10 cellular contexts compared by ENCODE assay signal in genomic region chr21:41207401-41208388, GRCh38. TPM values are rescaled to one million over a fixed set of nuclear protein-coding genes. Genes with fewer than 3 reads are reported as not detected.
A peak's percentile ranks its signal among the peaks of the same experiment; 100 is the strongest.
DNase-seq lines count a peak whose midpoint lies in the region; ATAC-seq and TF ChIP-seq lines count a peak whose summit lies in the region.
"Had no signal": no experiment of that assay in that cellular context is flagged by ENCODE, and none has a peak within 500 bp of the region (broad histone marks: within the 10 kb centered on the region; RNA-seq: fewer than 3 reads in every experiment).

No MANE protein-coding gene starts in this region.

- no peak overlapping the region for H3K4me3 Mint-ChIP-seq in H9
- no peak overlapping the region for H3K4me3 Mint-ChIP-seq in activated T-helper 17 cell treated with anti-CD3 and anti-CD28 coated beads, Interleukin-2, amount 50 U/mL, for 72 hours
- no peak overlapping the region for H3K4me3 Mint-ChIP-seq in activated T-cell treated with anti-CD3 and anti-CD28 coated beads, Interleukin-2, amount 50 U/mL, for 72 hours
- H3K4me3 Mint-ChIP-seq: nephron had no signal

- H3K27me3 ChIP-seq in H9 (ENCODE audit: insufficient read depth, low read length): no peaks in the 10 kb centered on the region
- no peaks in the 10 kb centered on the region for H3K27me3 ChIP-seq in left ventricle myocardium inferior (ENCODE audit: low read depth)
- no peaks in the 10 kb centered on the region for H3K27me3 ChIP-seq in skeletal muscle tissue (ENCODE audit: control insufficient read depth in 3 of 3, insufficient read depth in 3 of 3, low read length in 3 of 3)

- TF ChIP-seq CTCF in H9 (conservative IDR thresholded peaks at IDR 0.05) (no peak), left ventricle myocardium inferior (IDR thresholded peaks at IDR 0.05; ENCODE audit: borderline replicate concordance) (no peak), GM20000 (IDR thresholded peaks at IDR 0.05; ENCODE audit: extremely low read depth, missing control alignments) (no peak)

- H2BK15ac ChIP-seq in H9 (ENCODE audit: low read depth, low read length): no peak overlapping the region

- H2BK20ac ChIP-seq in H9 (ENCODE audit: low read depth, low read length, poor library complexity, severe bottlenecking): no peak overlapping the region

- H3K9me3 Mint-ChIP-seq in H9: no peaks in the 10 kb centered on the region
- no peaks in the 10 kb centered on the region for H3K9me3 Mint-ChIP-seq in activated T-helper 17 cell treated with anti-CD3 and anti-CD28 coated beads, Interleukin-2, amount 50 U/mL, for 72 hours
- H3K9me3 Mint-ChIP-seq in activated T-cell treated with anti-CD3 and anti-CD28 coated beads, Interleukin-2, amount 50 U/mL, for 72 hours: no peaks in the 10 kb centered on the region
- H3K9me3 Mint-ChIP-seq: nephron had no signal

- H4K91ac ChIP-seq in H9 (ENCODE audit: insufficient read length, low read depth, low read length): no peak overlapping the region

- WGBS in H9 (ENCODE audit: extremely low coverage, insufficient read length, low lambda C conversion rate): no CpG with 5 or more reads among the region's 17 CpGs

- H3K4me2 ChIP-seq in H9 (ENCODE audit: insufficient read depth, insufficient read length, low read length): no peak overlapping the region

- no peak overlapping the region for H3K18ac ChIP-seq in H9 (ENCODE audit: insufficient read length, low read depth, low read length)

- no peaks in the 10 kb centered on the region for H4K20me1 ChIP-seq in H9 (ENCODE audit: control insufficient read depth, insufficient read depth, insufficient read length)

- H3K4ac ChIP-seq in H9 (ENCODE audit: low read depth, low read length): no peak overlapping the region

- no peaks in the 10 kb centered on the region for H3K9me3 ChIP-seq in H9 (ENCODE audit: control insufficient read depth, low read depth, low read length)
- no peaks in the 10 kb centered on the region for H3K9me3 ChIP-seq in left ventricle myocardium inferior (replicated peaks)
- no peaks in the 10 kb centered on the region for H3K9me3 ChIP-seq in skeletal muscle tissue (ENCODE audit: control insufficient read depth in 3 of 3, low read length in 3 of 3)

- H3K56ac ChIP-seq in H9 (ENCODE audit: insufficient read length, low read depth, low read length): no peak overlapping the region

- H3K9ac ChIP-seq in H9 (ENCODE audit: extremely low read depth, insufficient read length, low read length) (no peak overlapping the region), skeletal muscle tissue (ENCODE audit: low read depth in 1 of 3, low read length in 3 of 3) (peak overlapping the region in 2 of 3 donors; percentile 23 to 63)

- H3K79me2 ChIP-seq in H9 (ENCODE audit: insufficient read depth, low read length): no peaks in the 10 kb centered on the region

- H3K4me1 ChIP-seq in H9 (ENCODE audit: insufficient read depth, low read length): no peaks in the 10 kb centered on the region
- peaks cover 17% of the 10 kb centered on the region for H3K4me1 ChIP-seq in left ventricle myocardium inferior
- H3K4me1 ChIP-seq in skeletal muscle tissue (ENCODE audit: control insufficient read depth in 3 of 3, insufficient read depth in 3 of 3, low read length in 3 of 3): peaks cover 5 to 12% (median 10%) of the 10 kb centered on the region in 3 donors

- H2AK5ac ChIP-seq in H9 (ENCODE audit: insufficient read length, low read length): no peak overlapping the region

- peaks cover 1% of the 10 kb centered on the region; the same call in 1 of the 2 replicates for H3K27me3 Mint-ChIP-seq in H9 (ENCODE audit: low read depth)
- peaks cover 26% of the 10 kb centered on the region for H3K27me3 Mint-ChIP-seq in activated T-helper 17 cell treated with anti-CD3 and anti-CD28 coated beads, Interleukin-2, amount 50 U/mL, for 72 hours
- H3K27me3 Mint-ChIP-seq in activated T-cell treated with anti-CD3 and anti-CD28 coated beads, Interleukin-2, amount 50 U/mL, for 72 hours (ENCODE audit: low read depth): peaks cover under 1% of the 10 kb centered on the region

- H3K27ac ChIP-seq in H9 (ENCODE audit: insufficient read length, low read depth, low read length): no peak overlapping the region
- peak overlapping the region; percentile 75 for H3K27ac ChIP-seq in left ventricle myocardium inferior (replicated peaks)
- H3K27ac ChIP-seq in skeletal muscle tissue (ENCODE audit: low read depth, low read length): peak overlapping the region; percentile 12

- peak overlapping the region; percentile 50 for H3K4me3 ChIP-seq in left ventricle myocardium inferior
- H3K4me3 ChIP-seq in skeletal muscle tissue (ENCODE audit: low read length in 3 of 3): peak overlapping the region in 2 of 3 donors; percentile 8 to 43

- no peak overlapping the region for H3K14ac ChIP-seq in H9 (ENCODE audit: insufficient read depth, low read length)

- no peaks in the 10 kb centered on the region for H3K36me3 Mint-ChIP-seq in H9 (ENCODE audit: insufficient read depth in 1 of 3, low read depth in 3 of 3)
- no peaks in the 10 kb centered on the region for H3K36me3 Mint-ChIP-seq in activated T-helper 17 cell treated with anti-CD3 and anti-CD28 coated beads, Interleukin-2, amount 50 U/mL, for 72 hours (ENCODE audit: low read depth)
- H3K36me3 Mint-ChIP-seq in activated T-cell treated with anti-CD3 and anti-CD28 coated beads, Interleukin-2, amount 50 U/mL, for 72 hours (ENCODE audit: insufficient read depth in 2 of 2): no peaks in the 10 kb centered on the region

- H3T11ph ChIP-seq in H9 (ENCODE audit: low read length): no peak overlapping the region

- H4K8ac ChIP-seq in H9 (replicated peaks; ENCODE audit: insufficient read length, low read depth, low read length): no peak overlapping the region

- H2BK12ac ChIP-seq in H9 (ENCODE audit: insufficient read length, low read depth, low read length): no peak overlapping the region

- no peak overlapping the region for H2BK5ac ChIP-seq in H9 (ENCODE audit: insufficient read length, low read length)

- no peak overlapping the region for H2AFZ ChIP-seq in H9 (ENCODE audit: low read length)

- H3K23me2 ChIP-seq in H9 (ENCODE audit: insufficient read length, low read depth, low read length, poor library complexity, severe bottlenecking): no peaks in the 10 kb centered on the region

- no peaks in the 10 kb centered on the region for H3K79me1 ChIP-seq in H9 (ENCODE audit: insufficient read depth, low read depth, low read length, poor library complexity, severe bottlenecking)

- intact Hi-C loops in left ventricle myocardium inferior (cut with micrococcal nuclease): no loop called here

- peak overlapping the region in 2 of 3 experiments; percentile 18 to 48; a peak in 1 of 7 replicates for H3K27ac Mint-ChIP-seq in H9
- H3K27ac Mint-ChIP-seq in activated T-helper 17 cell treated with anti-CD3 and anti-CD28 coated beads, Interleukin-2, amount 50 U/mL, for 72 hours: no peak overlapping the region
- H3K27ac Mint-ChIP-seq in activated T-cell treated with anti-CD3 and anti-CD28 coated beads, Interleukin-2, amount 50 U/mL, for 72 hours: no peak overlapping the region

- no peak overlapping the region for H2BK120ac ChIP-seq in H9 (ENCODE audit: low read depth, low read length, poor library complexity, severe bottlenecking)

- H3K4me1 Mint-ChIP-seq in H9: peaks cover 7 to 14% of the 10 kb centered on the region in 2 experiments
- no peaks in the 10 kb centered on the region for H3K4me1 Mint-ChIP-seq in activated T-helper 17 cell treated with anti-CD3 and anti-CD28 coated beads, Interleukin-2, amount 50 U/mL, for 72 hours
- no peaks in the 10 kb centered on the region for H3K4me1 Mint-ChIP-seq in activated T-cell treated with anti-CD3 and anti-CD28 coated beads, Interleukin-2, amount 50 U/mL, for 72 hours (ENCODE audit: low read depth)

- no peak overlapping the region for H4K5ac ChIP-seq in H9 (ENCODE audit: insufficient read length, low read depth, low read length)

- H3K36me3 ChIP-seq in left ventricle myocardium inferior (peaks cover 6% of the 10 kb centered on the region), skeletal muscle tissue (ENCODE audit: control insufficient read depth in 3 of 3, insufficient read depth in 3 of 3, low read length in 3 of 3) (peaks cover 0 to 8% (median 0%) of the 10 kb centered on the region in 3 donors)

- ATAC-seq in activated T-helper 17 cell treated with anti-CD3 and anti-CD28 coated beads, Interleukin-2, amount 50 U/mL, for 72 hours (replicated peaks): peak; percentile 43
- no peak for ATAC-seq in HG03135 (IDR thresholded peaks at IDR 0.05; ENCODE audit: unreplicated experiment)
- no peak for ATAC-seq in activated T-cell treated with anti-CD3 and anti-CD28 coated beads, Interleukin-2, amount 50 U/mL, for 72 hours (replicated peaks in 1 of 2)

- DNase-seq in H9 (no peak), left ventricle myocardium inferior (peak; percentile 78), GM20000 (ENCODE audit: low spot score) (no peak)
- no peak for DNase-seq in activated CD4-positive, alpha-beta T cell treated with anti-CD3 and anti-CD28 coated beads, Interleukin-2, amount 50 U/mL, for 48 hours
- no peak for DNase-seq in activated T-cell treated with anti-CD3 and anti-CD28 coated beads, Interleukin-2, amount 50 U/mL, for 72 hours
- DNase-seq: activated gamma-delta T cell had no signal

- no peak overlapping the region for H3K23ac ChIP-seq in H9 (ENCODE audit: insufficient read length, low read depth, low read length)

RNA-seq across cellular contexts. Expression of gene BACE2, which starts 39.7 kb away (rescaled TPM):
- total RNA-seq in H9 (2021) (8.0 and 8.3 TPM in 2 replicates), left ventricle myocardium inferior (16.0 TPM), skeletal muscle tissue (39.1 TPM)
- under 1 TPM in 1 of 2 donors, not detected in 1; 0.52 TPM for total RNA-seq in activated T-helper 17 cell treated with anti-CD3 and anti-CD28 coated beads, Interleukin-2, amount 50 U/mL, for 72 hours
- 1 to 10 TPM; 1.1 TPM for total RNA-seq in activated T-cell treated with anti-CD3 and anti-CD28 coated beads, Interleukin-2, amount 50 U/mL, for 72 hours

Comparison
In these comparisons a context has a peak if more than half of its experiments do, and no peak if none do; other contexts are left out.
1. H3K27ac Mint-ChIP-seq: peak in H9 (2 of 3); none in activated T-helper 17 cell treated with anti-CD3 and anti-CD28 coated beads, Interleukin-2, amount 50 U/mL, for 72 hours (single experiment) and activated T-cell treated with anti-CD3 and anti-CD28 coated beads, Interleukin-2, amount 50 U/mL, for 72 hours (single experiment).